In genomic region chr16:85144026-85144915, GRCh38 we compare ENCODE assay signal across 30 cellular contexts. TPM values are rescaled to one million over a fixed set of nuclear protein-coding genes. Genes with fewer than 3 reads are reported as not detected.
DNase-seq lines count a peak whose midpoint lies in the region; ATAC-seq, FAIRE-seq and TF ChIP-seq lines count a peak whose summit lies in the region.
"Had no signal": no experiment of that assay in that cellular context is flagged by ENCODE, and none has a peak within 500 bp of the region (broad histone marks: within the 10 kb centered on the region; RNA-seq: fewer than 3 reads in every experiment).

No MANE protein-coding gene starts in this region.

- H3K27me3 ChIP-seq in BE2C (no peaks in the 10 kb centered on the region), Karpas-422 (ENCODE audit: low read length) (no peaks in the 10 kb centered on the region), H1 (replicated peaks in 1 of 4; ENCODE audit: control insufficient read depth in 3 of 4, extremely low read depth in 1 of 4, insufficient read depth in 3 of 4, low read length in 3 of 4) (no peaks in the 10 kb centered on the region)
- H3K27me3 ChIP-seq: cardiac muscle cell, MG63, vagina had no signal

- H3K9ac ChIP-seq in Karpas-422 (ENCODE audit: low read length) = no peak overlapping the region
- H3K9ac ChIP-seq in H1 (replicated peaks in 1 of 4; ENCODE audit: extremely low read depth in 1 of 4, low read depth in 3 of 4, low read length in 3 of 4) = no peak overlapping the region

- H2BK120ac ChIP-seq in H1 (replicated peaks; ENCODE audit: low read depth, low read length) = no peak overlapping the region

- no peak overlapping the region for H3K4ac ChIP-seq in H1 (replicated peaks; ENCODE audit: insufficient read length, low read depth, low read length)

- no peak overlapping the region for H4K5ac ChIP-seq in H1 (ENCODE audit: insufficient read length, low read depth, low read length)

- no peak overlapping the region for H3K14ac ChIP-seq in H1 (ENCODE audit: insufficient read length)

- TF ChIP-seq CTCF in BE2C (IDR thresholded peaks at IDR 0.05; ENCODE audit: low read depth, low read length) (no peak), H1 (IDR thresholded peaks at IDR 0.05; ENCODE audit: control extremely low read depth in 1 of 3, insufficient read depth in 1 of 3, low read depth in 1 of 3, low read length in 3 of 3) (no peak)

- H3K23me2 ChIP-seq in H1 (ENCODE audit: low read depth, low read length) = no peaks in the 10 kb centered on the region

- no peak for ATAC-seq in HG03565 (IDR thresholded peaks at IDR 0.05; ENCODE audit: unreplicated experiment)
- ATAC-seq: sciatic nerve had no signal

- H3K56ac ChIP-seq in H1 (replicated peaks; ENCODE audit: insufficient read length, low read depth, low read length) = no peak overlapping the region

- H3K27ac ChIP-seq in Karpas-422 (ENCODE audit: low read length) (no peak overlapping the region), H1 (ENCODE audit: low read depth, low read length) (no peak overlapping the region)
- H3K27ac ChIP-seq: BLaER1 treated with 17β-estradiol and CSF1 and Interleukin-3, amounts not matched to agents 10 nM and 100 nM; cardiac muscle cell; vagina had no signal

- no peak overlapping the region for H2BK5ac ChIP-seq in H1 (ENCODE audit: low read depth, low read length)

- no peak for TF ChIP-seq POLR2A in H1 (IDR thresholded peaks at IDR 0.05; ENCODE audit: control extremely low read depth in 1 of 2, low read depth in 2 of 2, low read length in 2 of 2)
- TF ChIP-seq POLR2A in erythroblast (IDR thresholded peaks at IDR 0.05; ENCODE audit: low read length) = no peak

- no peak overlapping the region for H2BK20ac ChIP-seq in H1 (ENCODE audit: low read length)

- H3K79me1 ChIP-seq in H1 (ENCODE audit: low read depth, low read length) = no peaks in the 10 kb centered on the region

- no peak for FAIRE-seq in H1 (lab: Jason Lieb, UNC)
- FAIRE-seq: endometrium, H54, keratinocyte, RCC 7860 had no signal

- no peaks in the 10 kb centered on the region for H3K79me2 ChIP-seq in Karpas-422 (ENCODE audit: low read length)
- H3K79me2 ChIP-seq in H1 (ENCODE audit: control insufficient read depth in 1 of 2, insufficient read depth in 2 of 2, low read length in 2 of 2) = no peaks in the 10 kb centered on the region

- H2BK15ac ChIP-seq in H1 (ENCODE audit: low read length) = no peak overlapping the region

- no peaks in the 10 kb centered on the region for H4K20me1 ChIP-seq in Karpas-422 (ENCODE audit: insufficient read depth, low read depth, low read length)
- no peaks in the 10 kb centered on the region for H4K20me1 ChIP-seq in H1 (replicated peaks in 1 of 2; ENCODE audit: control insufficient read depth in 1 of 2, insufficient read depth in 2 of 2, low read length in 2 of 2)
- H4K20me1 ChIP-seq: BLaER1 treated with 17β-estradiol and CSF1 and Interleukin-3, amounts not matched to agents 10 nM and 100 nM had no signal

- H3K4me1 ChIP-seq in BE2C (peaks cover 16% of the 10 kb centered on the region), Karpas-422 (ENCODE audit: low read length) (peaks cover 15% of the 10 kb centered on the region), H1 (replicated peaks in 1 of 4; ENCODE audit: control insufficient read depth in 3 of 4, insufficient read depth in 4 of 4, low read length in 3 of 4) (peaks cover 0 to 2% (median 0%) of the 10 kb centered on the region in 4 experiments; a peak in 1 of 7 replicates)

- no peak overlapping the region for H3K23ac ChIP-seq in H1 (ENCODE audit: insufficient read length)

- H3K36me3 ChIP-seq in BE2C = no peaks in the 10 kb centered on the region
- H3K36me3 ChIP-seq in Karpas-422 (ENCODE audit: insufficient read depth, low read length) = no peaks in the 10 kb centered on the region
- no peaks in the 10 kb centered on the region for H3K36me3 ChIP-seq in H1 (ENCODE audit: control insufficient read depth in 2 of 4, insufficient read depth in 4 of 4, low read length in 3 of 4)
- H3K36me3 ChIP-seq: BLaER1 treated with 17β-estradiol and CSF1 and Interleukin-3, amounts not matched to agents 10 nM and 100 nM; cardiac muscle cell; MG63; vagina had no signal

- CTCF ChIA-PET in H1 (lab: Charles Lee; ENCODE audit: partially characterized antibody) = interaction anchor here (0.7 to 2.0 kb wide), 11 partner anchors 8 to 123 kb away, joined by 3 to 10 read pairs (median 4); partner anchors contain the start of gene CIBAR2

- POLR2A ChIA-PET in H1 (lab: Charles Lee; ENCODE audit: partially characterized antibody) = interaction anchor here (1.0 to 1.1 kb wide), 2 partner anchors 20 to 58 kb away, joined by 3 to 4 read pairs; no protein-coding TSS in a partner anchor

- H3K18ac ChIP-seq in H1 (ENCODE audit: extremely low read depth, low read length) = no peak overlapping the region

- no peaks in the 10 kb centered on the region; the same call in 1 of the 2 replicates for H3K9me3 ChIP-seq in BE2C
- H3K9me3 ChIP-seq in Karpas-422 (ENCODE audit: low read length) = no peaks in the 10 kb centered on the region
- no peaks in the 10 kb centered on the region for H3K9me3 ChIP-seq in H1 (ENCODE audit: insufficient read depth in 2 of 2, low read depth in 1 of 2, low read length in 1 of 2)
- H3K9me3 ChIP-seq: BLaER1 treated with 17β-estradiol and CSF1 and Interleukin-3, amounts not matched to agents 10 nM and 100 nM; Caco-2; MG63; vagina had no signal

- TF ChIP-seq RAD21 in H1 (IDR thresholded peaks at IDR 0.05 in 1 of 2, conservative IDR thresholded peaks at IDR 0.05 in 1 of 2; ENCODE audit: low read depth in 2 of 2, low read length in 2 of 2) = no peak

- no peak overlapping the region for H3K4me3 ChIP-seq in BE2C (ENCODE audit: low read depth, low read length)
- H3K4me3 ChIP-seq in Karpas-422 (ENCODE audit: low read length) = no peak overlapping the region
- no peak overlapping the region for H3K4me3 ChIP-seq in H1 (ENCODE audit: extremely low read depth in 1 of 4, insufficient read depth in 2 of 4, low read depth in 3 of 4, low read length in 4 of 4)
- H3K4me3 ChIP-seq: BLaER1 treated with 17β-estradiol and CSF1 and Interleukin-3, amounts not matched to agents 10 nM and 100 nM; cardiac muscle cell; MG63; vagina had no signal

- H2AFZ ChIP-seq in Karpas-422 (ENCODE audit: low read length) (no peak overlapping the region), H1 (ENCODE audit: low read length) (no peak overlapping the region)

- no peak for TF ChIP-seq EP300 in H1 (IDR thresholded peaks at IDR 0.05; ENCODE audit: borderline replicate concordance in 1 of 2, low read depth in 2 of 2, low read length in 2 of 2)

- H4K91ac ChIP-seq in H1 (replicated peaks; ENCODE audit: insufficient read length, low read length) = no peak overlapping the region

- H3K9me2 ChIP-seq in Karpas-422 (replicated peaks; ENCODE audit: insufficient read depth, low read length) = no peaks in the 10 kb centered on the region

- H2AK5ac ChIP-seq in H1 (ENCODE audit: low read depth, low read length) = no peak overlapping the region

- H3K4me2 ChIP-seq in Karpas-422 (ENCODE audit: low read depth, low read length, poor library complexity, severe bottlenecking) = no peak overlapping the region
- no peak overlapping the region for H3K4me2 ChIP-seq in H1 (ENCODE audit: insufficient read depth in 1 of 2, low read depth in 2 of 2, low read length in 2 of 2)
- H3K4me2 ChIP-seq: BLaER1 treated with 17β-estradiol and CSF1 and Interleukin-3, amounts not matched to agents 10 nM and 100 nM had no signal

- peak overlapping the region; percentile 72; the same call in 1 of the 2 replicates for H4K8ac ChIP-seq in H1 (ENCODE audit: extremely low read depth, insufficient read depth, low read length)

- 80% methylated on average over 23 of the region's 26 CpGs; no CpG with 5 or more reads in 1 of the 2 experiments for WGBS in H1 (ENCODE audit: extremely low coverage in 1 of 2, insufficient coverage in 1 of 2, insufficient read length in 1 of 2, insufficient replicate concordance in 2 of 2, low coverage in 1 of 2, low lambda C conversion rate in 2 of 2, missing lambda C conversion rate in 1 of 2), 2 experiments

- no peak overlapping the region for H2BK12ac ChIP-seq in H1 (ENCODE audit: low read depth, low read length)

- DNase-seq in BE2C = peak; percentile 60
- peak; percentile 38 for DNase-seq in Karpas-422
- no peak for DNase-seq in H1 (ENCODE audit: low read depth in 1 of 2, low spot score in 2 of 2)
- DNase-seq in lung microvascular endothelial cell (ENCODE audit: low read depth in 2 of 2) = peak; percentile 59 to 77
- DNase-seq in stimulated activated CD4-positive, alpha-beta T cell treated with anti-CD3 and anti-CD28 coated beads, Interleukin-12 subunit alpha, Interleukin-12 subunit beta, amount 100 ng/mL, for 4 hours = no peak
- DNase-seq in stimulated activated CD4-positive, alpha-beta T cell treated with anti-CD3 and anti-CD28 coated beads, Interleukin-2, amount 100 ng/mL, for 48 hours = no peak
- no peak for DNase-seq in erythroblast (lab: John Stamatoyannopoulos, UW)
- DNase-seq: ACHN; activated CD4-positive, alpha-beta T cell treated with anti-CD3 and anti-CD28 coated beads, Interleukin-2, amount 50 U/mL, for 48 hours; activated CD4-positive, CD25-positive, alpha-beta regulatory T cell; activated effector memory CD4-positive, alpha-beta T cell treated with anti-CD3 and anti-CD28 coated beads, Interleukin-2, amount 50 U/mL, for 16 hours; Caco-2; DND-41; hippocampal formation; MG63; naive B cell; NCI-H1417; NCI-H510A treated with DMSO at 0.1 percent for 48 hours; substantia nigra; T-helper 9 cell had no signal

TF ChIP-seq in H1, 55 proteins besides CTCF, POLR2A, EP300 and RAD21 (continues in another document):
- TF ChIP-seq TAF1 (IDR thresholded peaks at IDR 0.05; ENCODE audit: low read depth, low read length) (no peak), RBBP5 (IDR thresholded peaks at IDR 0.05; ENCODE audit: borderline replicate concordance, low read depth, low read length) (no peak), BCL11A (IDR thresholded peaks at IDR 0.05; ENCODE audit: low read depth in 2 of 2, low read length in 2 of 2) (no peak), TBP (IDR thresholded peaks at IDR 0.05; ENCODE audit: low read depth, low read length) (no peak), SP1 (IDR thresholded peaks at IDR 0.05; ENCODE audit: low read depth, low read length) (no peak), KDM5A (IDR thresholded peaks at IDR 0.05; ENCODE audit: low read length) (no peak)

RNA-seq across cellular contexts. Expression of gene CIBAR2, which starts 32.0 kb away (rescaled TPM):
- not detected for polyA plus RNA-seq in BE2C (2012; ENCODE audit: insufficient read depth, insufficient read length, low read depth)
- not detected in 2 replicates for total RNA-seq in Karpas-422 (2014; rRNA removed; shearing (Covaris generic); ENCODE audit: low replicate concordance)
- total RNA-seq in H1 (2021; fragmentation: NEBNext Ultra II Directional; extraction: Animal tissue kit (Norgen Biotek cat#: 25700)) = not detected in 2 replicates
- 0.06 and 0.18 TPM in 2 replicates for polyA plus RNA-seq in H1 (2011; rRNA removed)
- polyA plus RNA-seq in H1 (2011; cell fraction: cytosol; rRNA removed) = 0.12 TPM
- 0.23 TPM for polyA plus RNA-seq in H1 (2011; cell fraction: nucleus; rRNA removed)
- 0.15 to 0.29 TPM in 2 of 4 replicates, not detected in the others for polyA plus RNA-seq in H1 (2012, experiment 1 of 2)
- polyA plus RNA-seq in H1 (2012, experiment 2 of 2) = 0.42 TPM
- 0.06 TPM for polyA plus RNA-seq in H1 (2013, experiment 1 of 2)
- polyA plus RNA-seq in H1 (2013, experiment 2 of 2) = 0.02 TPM
- 0.17 TPM in 1 of 2 replicates, not detected in the other for polyA minus RNA-seq in H1 (2011; rRNA and poly(A)+ RNA removed)
- polyA minus RNA-seq in H1 (2011; cell fraction: cytosol; rRNA and poly(A)+ RNA removed) = not detected
- not detected for polyA minus RNA-seq in H1 (2011; cell fraction: nucleus; rRNA and poly(A)+ RNA removed)
- total RNA-seq in lung microvascular endothelial cell = not detected in 2 replicates
- total RNA-seq: Caco-2, cardiac muscle cell, osteocyte, sciatic nerve, vagina had no signal
- polyA plus RNA-seq: cardiac muscle cell, keratinocyte had no signal

Comparison
In these comparisons a context has a peak if more than half of its experiments do, and no peak if none do; other contexts are left out.
1. DNase-seq: peak in BE2C (single experiment), Karpas-422 (single experiment) and lung microvascular endothelial cell (2 of 2); none in H1 (0 of 2), stimulated activated CD4-positive, alpha-beta T cell treated with anti-CD3 and anti-CD28 coated beads, Interleukin-12 subunit alpha, Interleukin-12 subunit beta, amount 100 ng/mL, for 4 hours (single experiment), stimulated activated CD4-positive, alpha-beta T cell treated with anti-CD3 and anti-CD28 coated beads, Interleukin-2, amount 100 ng/mL, for 48 hours (0 of 2) and erythroblast (0 of 2).